Comparison of ENCODE assay signal across 10 cellular contexts in the genomic region with DNA sequence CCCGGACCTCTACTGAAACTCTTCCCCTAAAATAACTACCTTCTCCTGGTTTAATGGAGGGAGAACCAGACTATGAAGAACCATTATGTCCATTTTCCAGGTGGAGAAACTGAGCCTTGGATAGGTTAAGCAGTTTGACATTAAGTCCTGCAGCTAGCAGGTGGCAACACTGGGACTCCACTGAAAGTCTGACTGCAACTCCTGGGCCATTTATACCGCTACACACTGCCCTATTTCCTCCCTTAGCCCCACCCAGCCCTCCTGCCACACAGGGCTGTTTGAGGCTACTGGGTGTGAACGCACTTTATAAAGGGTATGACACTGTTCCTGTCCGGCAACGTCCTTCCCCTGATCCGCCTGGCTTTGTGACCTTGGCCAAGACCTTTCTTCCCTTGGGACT. TPM values are rescaled to one million over a fixed set of nuclear protein-coding genes. Genes with fewer than 3 reads are reported as not detected.
DNase-seq lines count a peak whose midpoint lies in the region; ATAC-seq, FAIRE-seq and TF ChIP-seq lines count a peak whose summit lies in the region.
"Had no signal": no experiment of that assay in that cellular context is flagged by ENCODE, and none has a peak within 500 bp of the region (broad histone marks: within the 10 kb centered on the region; RNA-seq: fewer than 3 reads in every experiment).

No MANE protein-coding gene starts in this region.

- intact Hi-C loops in ascending aorta (cut with DNase I), result loop anchor here (2.0 to 5.0 kb wide), 5 partner anchors 17 to 139 kb away; partner anchors contain the start of genes UTP11 and YRDC

- H3K18ac ChIP-seq in H9 (ENCODE audit: insufficient read length, low read depth, low read length), result no peak overlapping the region

- no peak for TF ChIP-seq EP300 in A549 (IDR thresholded peaks at IDR 0.05)

- no peak for TF ChIP-seq POLR2A in A549 (IDR thresholded peaks at IDR 0.05; ENCODE audit: low read length)

- peaks cover 3% of the 10 kb centered on the region for H3K23me2 ChIP-seq in H9 (ENCODE audit: insufficient read length, low read depth, low read length, poor library complexity, severe bottlenecking)

- no peak overlapping the region for H2BK12ac ChIP-seq in H9 (ENCODE audit: insufficient read length, low read depth, low read length)

- no peak overlapping the region for H3K14ac ChIP-seq in H9 (ENCODE audit: insufficient read depth, low read length)

- peak overlapping the region; percentile 90 to 95 for H3K27ac ChIP-seq in A549
- no peak overlapping the region for H3K27ac ChIP-seq in H9 (ENCODE audit: insufficient read length, low read depth, low read length)
- H3K27ac ChIP-seq in ascending aorta, result peak overlapping the region; percentile 94

- 78% methylated on average over 6 of the region's 6 CpGs for WGBS in A549 (ENCODE audit: missing lambda C conversion rate)
- WGBS in H9 (ENCODE audit: extremely low coverage, insufficient read length, low lambda C conversion rate), result no CpG with 5 or more reads among the region's 6 CpGs

- no peak overlapping the region for H2AK5ac ChIP-seq in H9 (ENCODE audit: insufficient read length, low read length)

- H2AFZ ChIP-seq in H9 (ENCODE audit: low read length), result no peak overlapping the region

- no peak overlapping the region for H3K4ac ChIP-seq in H9 (ENCODE audit: low read depth, low read length)

- no peak overlapping the region for H2BK120ac ChIP-seq in H9 (ENCODE audit: low read depth, low read length, poor library complexity, severe bottlenecking)

- TF ChIP-seq CTCF in A549 (IDR thresholded peaks at IDR 0.05), result no peak
- no peak for TF ChIP-seq CTCF in H9 (conservative IDR thresholded peaks at IDR 0.05)
- no peak for TF ChIP-seq CTCF in ascending aorta (IDR thresholded peaks at IDR 0.05)

- no peak for FAIRE-seq in A549 (lab: Jason Lieb, UNC)

- CTCF ChIA-PET in A549 (lab: Yijun Ruan, JAX), result interaction anchor here (0.7 to 2.0 kb wide), 4 partner anchors 10 to 888 kb away, joined by 3 to 5 read pairs (median 4); no protein-coding TSS in a partner anchor

- H3K4me3 Mint-ChIP-seq in H9, result peak overlapping the region; percentile 98 to 99
- peak overlapping the region; percentile 82 to 97 (median 96) for H3K4me3 Mint-ChIP-seq in naive B cell

- peaks cover 14 to 31% of the 10 kb centered on the region in 2 donors for H3K36me3 ChIP-seq in ascending aorta

- no peaks in the 10 kb centered on the region for H3K9me3 Mint-ChIP-seq in H9
- no peaks in the 10 kb centered on the region for H3K9me3 Mint-ChIP-seq in naive B cell

- H3K4me1 Mint-ChIP-seq in H9, result peaks cover 20 to 23% of the 10 kb centered on the region in 2 experiments
- peaks cover 17 to 28% (median 19%) of the 10 kb centered on the region in 3 donors for H3K4me1 Mint-ChIP-seq in naive B cell

- peak overlapping the region; percentile 72; the same call in 1 of the 3 replicates for H3K4me3 ChIP-seq in A549
- H3K4me3 ChIP-seq in ascending aorta, result peak overlapping the region; percentile 90 to 91

- H3K36me3 Mint-ChIP-seq in H9 (ENCODE audit: insufficient read depth in 1 of 3, low read depth in 3 of 3) (peaks cover 0 to 3% (median 3%) of the 10 kb centered on the region in 3 experiments; a peak in 2 of 7 replicates), naive B cell (no peaks in the 10 kb centered on the region)

- no peaks in the 10 kb centered on the region for H3K79me2 ChIP-seq in H9 (ENCODE audit: insufficient read depth, low read length)

- H2BK5ac ChIP-seq in H9 (ENCODE audit: insufficient read length, low read length), result no peak overlapping the region

- H3K27me3 Mint-ChIP-seq in H9 (ENCODE audit: low read depth) (no peaks in the 10 kb centered on the region), naive B cell (no peaks in the 10 kb centered on the region)

- H3K79me1 ChIP-seq in H9 (ENCODE audit: insufficient read depth, low read depth, low read length, poor library complexity, severe bottlenecking), result no peaks in the 10 kb centered on the region

- H3K27me3 ChIP-seq in H9 (ENCODE audit: insufficient read depth, low read length) (no peaks in the 10 kb centered on the region), ascending aorta (no peaks in the 10 kb centered on the region)
- H3K27me3 ChIP-seq: body of pancreas had no signal

- no peak overlapping the region for H2BK20ac ChIP-seq in H9 (ENCODE audit: low read depth, low read length, poor library complexity, severe bottlenecking)

- no peak overlapping the region for H3K56ac ChIP-seq in H9 (ENCODE audit: insufficient read length, low read depth, low read length)

- no peak overlapping the region for H2BK15ac ChIP-seq in H9 (ENCODE audit: low read depth, low read length)

- H3K9me3 ChIP-seq in A549 (no peaks in the 10 kb centered on the region), H9 (ENCODE audit: control insufficient read depth, low read depth, low read length) (no peaks in the 10 kb centered on the region), ascending aorta (no peaks in the 10 kb centered on the region)
- H3K9me3 ChIP-seq: body of pancreas had no signal

- TF ChIP-seq RAD21 in A549 (conservative IDR thresholded peaks at IDR 0.05 in 1 of 2, IDR thresholded peaks at IDR 0.05 in 1 of 2), result no peak

- no peak for ATAC-seq in A549
- ATAC-seq in naive B cell (ENCODE audit: low read depth in 2 of 2), result no peak

- no peak overlapping the region for H4K8ac ChIP-seq in H9 (replicated peaks; ENCODE audit: insufficient read length, low read depth, low read length)

- H3K9ac ChIP-seq in H9 (ENCODE audit: extremely low read depth, insufficient read length, low read length), result no peak overlapping the region

- no peak overlapping the region for H3K23ac ChIP-seq in H9 (ENCODE audit: insufficient read length, low read depth, low read length)

- DNase-seq in A549 (ENCODE audit: low read depth in 1 of 2, low spot score in 1 of 2) (no peak), H9 (no peak), ascending aorta (ENCODE audit: low spot score in 2 of 2) (no peak), naive B cell (no peak), NCI-H526 treated with DMSO at 0.1 percent for 48 hours (lab: John Stamatoyannopoulos, UW) (no peak), germinal center (ENCODE audit: low spot score) (no peak), hippocampal formation (lab: John Stamatoyannopoulos, UW) (no peak)
- no peak for DNase-seq in stimulated activated CD4-positive, alpha-beta T cell treated with anti-CD3 and anti-CD28 coated beads, Interleukin-4, amount 100 ng/mL, for 24 hours
- DNase-seq: NCI-H510A treated with DMSO at 0.1 percent for 48 hours had no signal

- H3K4me2 ChIP-seq in A549 (peak overlapping the region; percentile 86), H9 (ENCODE audit: insufficient read depth, insufficient read length, low read length) (no peak overlapping the region)

- no peak overlapping the region for H3T11ph ChIP-seq in H9 (ENCODE audit: low read length)

- H4K91ac ChIP-seq in H9 (ENCODE audit: insufficient read length, low read depth, low read length), result no peak overlapping the region

- POLR2A ChIA-PET in A549 (lab: Yijun Ruan, JAX), result interaction anchor here (0.5 to 1.2 kb wide), 3 partner anchors 12 to 23 kb away, joined by 3 to 9 read pairs (median 3); no protein-coding TSS in a partner anchor

- H3K4me1 ChIP-seq in A549 (peaks cover 13% of the 10 kb centered on the region), H9 (ENCODE audit: insufficient read depth, low read length) (no peaks in the 10 kb centered on the region), ascending aorta (peaks cover 0 to 18% of the 10 kb centered on the region in 2 donors)

- H3K27ac Mint-ChIP-seq in H9 (peak overlapping the region in 2 of 3 experiments; percentile 99 to 100; a peak in 2 of 7 replicates), naive B cell (peak overlapping the region in 4 of 6 donors; percentile 44 to 83 (median 78))

- H4K5ac ChIP-seq in H9 (ENCODE audit: insufficient read length, low read depth, low read length), result peak overlapping the region; percentile 10

- no peaks in the 10 kb centered on the region for H4K20me1 ChIP-seq in H9 (ENCODE audit: control insufficient read depth, insufficient read depth, insufficient read length)

TF ChIP-seq in A549, 52 proteins besides CTCF, POLR2A, EP300 and RAD21:
- no peak for TF ChIP-seq NFE2L2 (conservative IDR thresholded peaks at IDR 0.05; ENCODE audit: low read length)
- TF ChIP-seq JUNB (IDR thresholded peaks at IDR 0.05), result no peak

RNA-seq across cellular contexts. Expression of gene INPP5B, which starts 0.5 kb away (rescaled TPM):
- polyA plus RNA-seq in A549 (2011; rRNA removed) (11.1 and 11.5 TPM in 2 replicates), A549 (2017; fragmentation: RNase III; extraction: RNeasy Plus Mini Kit Qiagen cat#74134 plus additional on column Dnase treatment) (4.3 to 5.7 TPM (median 4.9 TPM) in 3 replicates), naive B cell (ENCODE audit: low read depth in 6 of 6) (10 to 100 TPM; 15.7 to 25.5 (median 22.3) TPM)
- 4.3 and 5.1 TPM in 2 replicates for polyA plus RNA-seq in A549 (2012; cell fraction: cytosol; rRNA removed)
- polyA plus RNA-seq in A549 (2012; cell fraction: nucleus; rRNA removed), result 11.4 and 12.0 TPM in 2 replicates
- polyA minus RNA-seq in A549 (2011; rRNA and poly(A)+ RNA removed), result 11.8 and 12.2 TPM in 2 replicates
- total RNA-seq in H9 (2021) (28.2 and 28.8 TPM in 2 replicates), ascending aorta (11.7 TPM)

RNA-seq across cellular contexts. Expression of gene SF3A3, which starts 42.5 kb away (rescaled TPM):
- 53.5 and 62.6 TPM in 2 replicates for polyA plus RNA-seq in A549 (2011; rRNA removed)
- polyA plus RNA-seq in A549 (2012; cell fraction: cytosol; rRNA removed), result 21.8 and 24.7 TPM in 2 replicates
- polyA plus RNA-seq in A549 (2012; cell fraction: nucleus; rRNA removed), result 10.9 and 15.5 TPM in 2 replicates
- polyA plus RNA-seq in A549 (2017; fragmentation: RNase III; extraction: RNeasy Plus Mini Kit Qiagen cat#74134 plus additional on column Dnase treatment), result 99.2 to 101 TPM (median 101 TPM) in 3 replicates
- polyA minus RNA-seq in A549 (2011; rRNA and poly(A)+ RNA removed), result 18.5 and 23.7 TPM in 2 replicates
- 143 and 144 TPM in 2 replicates for total RNA-seq in H9 (2021)
- 20.3 TPM for total RNA-seq in ascending aorta
- 100 to 1,000 TPM in 4 of 6 donors, 10 to 100 TPM in 2; 81.3 to 109 (median 101) TPM for polyA plus RNA-seq in naive B cell (ENCODE audit: low read depth in 6 of 6)

RNA-seq across cellular contexts. Expression of gene FHL3, which starts 58.0 kb away (rescaled TPM):
- polyA plus RNA-seq in A549 (2011; rRNA removed) (1.4 and 2.0 TPM in 2 replicates), A549 (2017; fragmentation: RNase III; extraction: RNeasy Plus Mini Kit Qiagen cat#74134 plus additional on column Dnase treatment) (4.3 to 5.9 TPM (median 5.4 TPM) in 3 replicates), naive B cell (ENCODE audit: low read depth in 6 of 6) (1 to 10 TPM in 5 of 6 donors, under 1 TPM in 1; 0.88 to 5.1 (median 1.8) TPM)
- 3.1 and 4.4 TPM in 2 replicates for polyA plus RNA-seq in A549 (2012; cell fraction: cytosol; rRNA removed)
- polyA plus RNA-seq in A549 (2012; cell fraction: nucleus; rRNA removed), result 5.0 and 6.4 TPM in 2 replicates
- 4.4 and 4.6 TPM in 2 replicates for polyA minus RNA-seq in A549 (2011; rRNA and poly(A)+ RNA removed)
- total RNA-seq in H9 (2021) (32.8 and 34.2 TPM in 2 replicates), ascending aorta (60.1 TPM)
